In genomic region chrY:2913066-2913815, GRCh38 we compare ENCODE assay signal across 10 cellular contexts. TPM values are rescaled to one million over a fixed set of nuclear protein-coding genes. Genes with fewer than 3 reads are reported as not detected.
DNase-seq lines count a peak whose midpoint lies in the region; ATAC-seq, FAIRE-seq and TF ChIP-seq lines count a peak whose summit lies in the region.
"Had no signal": no experiment of that assay in that cellular context is flagged by ENCODE, and none has a peak within 500 bp of the region (broad histone marks: within the 10 kb centered on the region; RNA-seq: fewer than 3 reads in every experiment).

No MANE protein-coding gene starts in this region.

- no peak overlapping the region for H3K4me3 Mint-ChIP-seq in endothelial cell (ENCODE audit: unreplicated experiment)
- no peak overlapping the region for H3K4me3 Mint-ChIP-seq in Calu3 (ENCODE audit: low read depth, unreplicated experiment)

- H3K27ac ChIP-seq in 22Rv1 (no peak overlapping the region), A673 (ENCODE audit: low read depth, low read length, poor library complexity, severe bottlenecking) (no peak overlapping the region)

- H3K36me3 Mint-ChIP-seq in endothelial cell (ENCODE audit: low read depth, unreplicated experiment) (no peaks in the 10 kb centered on the region), Calu3 (ENCODE audit: insufficient read depth, unreplicated experiment) (no peaks in the 10 kb centered on the region)

- H3K27ac Mint-ChIP-seq in endothelial cell (ENCODE audit: unreplicated experiment): no peak overlapping the region
- H3K27ac Mint-ChIP-seq in Calu3 (ENCODE audit: unreplicated experiment): no peak overlapping the region

- no peak overlapping the region for H3K4me3 ChIP-seq in A673 (ENCODE audit: low read depth, low read length, poor library complexity, severe bottlenecking)

- H3K27me3 Mint-ChIP-seq in endothelial cell (ENCODE audit: unreplicated experiment): no peaks in the 10 kb centered on the region
- H3K27me3 Mint-ChIP-seq in Calu3 (ENCODE audit: unreplicated experiment): no peaks in the 10 kb centered on the region

- peak; percentile 68 for FAIRE-seq in RCC 7860 (lab: Jason Lieb, UNC)

- intact Hi-C loops in Calu3 (cut with micrococcal nuclease; ENCODE audit: unreplicated experiment): no loop called here
- intact Hi-C loops in A673 (cut with micrococcal nuclease; ENCODE audit: unreplicated experiment): no loop called here

- no peaks in the 10 kb centered on the region for H3K9me3 ChIP-seq in A673 (ENCODE audit: low read depth, low read length, poor library complexity, severe bottlenecking)

- no peaks in the 10 kb centered on the region for H3K4me1 ChIP-seq in A673 (ENCODE audit: insufficient read depth, low read length, poor library complexity, severe bottlenecking)

- H3K36me3 ChIP-seq in A673 (ENCODE audit: insufficient read depth, low read length, poor library complexity, severe bottlenecking): no peaks in the 10 kb centered on the region

- H3K9me3 Mint-ChIP-seq in endothelial cell (ENCODE audit: unreplicated experiment): no peaks in the 10 kb centered on the region
- H3K9me3 Mint-ChIP-seq in Calu3 (ENCODE audit: low read depth, unreplicated experiment): no peaks in the 10 kb centered on the region

- CTCF ChIA-PET in Calu3 (lab: Charles Lee) (no interaction called here), A673 (lab: Charles Lee) (no interaction called here)

- no peaks in the 10 kb centered on the region for H3K27me3 ChIP-seq in A673 (replicated peaks; ENCODE audit: insufficient read depth, low read depth, low read length, poor library complexity)

- ATAC-seq in GM19452 (IDR thresholded peaks at IDR 0.05; ENCODE audit: unreplicated experiment) (peak; percentile 63), HG03135 (IDR thresholded peaks at IDR 0.05; ENCODE audit: unreplicated experiment) (no peak)

- DNase-seq in RCC 7860 (ENCODE audit: low spot score) (peak; percentile 10), endothelial cell (ENCODE audit: low spot score) (peak; percentile 5), Calu3 (no peak), NCI-H1694 treated with DMSO at 0.1 percent for 48 hours (lab: John Stamatoyannopoulos, UW) (no peak), A673 (ENCODE audit: low spot score) (no peak)
- DNase-seq: DMS 273 treated with DMSO at 0.1 percent for 48 hours had no signal

- POLR2A ChIA-PET in A673 (lab: Charles Lee; ENCODE audit: low non-redundant PET): no interaction called here

- BruUV-seq in Calu3 (replicated peaks; lab: Mats Ljungman, UMichigan) (no TSS peak), A673 (replicated peaks; lab: Mats Ljungman, UMichigan) (no TSS peak)

- TF ChIP-seq CTCF in 22Rv1 (IDR thresholded peaks at IDR 0.05): peak; percentile 56
- peak; percentile 18 for TF ChIP-seq CTCF in endothelial cell (IDR thresholded peaks at IDR 0.05; ENCODE audit: unreplicated experiment)
- no peak for TF ChIP-seq CTCF in Calu3 (IDR thresholded peaks at IDR 0.05; ENCODE audit: unreplicated experiment)
- no peak for TF ChIP-seq CTCF in A673 (conservative IDR thresholded peaks at IDR 0.05; ENCODE audit: low read depth, low read length)

- H3K4me1 Mint-ChIP-seq in endothelial cell (ENCODE audit: unreplicated experiment) (no peaks in the 10 kb centered on the region), Calu3 (ENCODE audit: low read depth, unreplicated experiment) (no peaks in the 10 kb centered on the region)

RNA-seq across cellular contexts. Expression of gene ZFY, which starts 21.9 kb away (rescaled TPM):
- total RNA-seq in endothelial cell (ENCODE audit: unreplicated experiment) (24.2 TPM), Calu3 (2022) (not detected in 2 replicates), A673 (2021) (not detected in 2 replicates)
- total RNA-seq: SK-MEL-5 had no signal

Comparison
In these comparisons a context has a peak if more than half of its experiments do, and no peak if none do; other contexts are left out.
1. CTCF ChIP-seq: peak in 22Rv1 (single experiment) and endothelial cell (single experiment); none in Calu3 (single experiment) and A673 (single experiment).
2. DNase-seq: peak in RCC 7860 (single experiment) and endothelial cell (single experiment); none in Calu3 (single experiment), NCI-H1694 treated with DMSO at 0.1 percent for 48 hours (single experiment) and A673 (single experiment).